In the genomic region with DNA sequence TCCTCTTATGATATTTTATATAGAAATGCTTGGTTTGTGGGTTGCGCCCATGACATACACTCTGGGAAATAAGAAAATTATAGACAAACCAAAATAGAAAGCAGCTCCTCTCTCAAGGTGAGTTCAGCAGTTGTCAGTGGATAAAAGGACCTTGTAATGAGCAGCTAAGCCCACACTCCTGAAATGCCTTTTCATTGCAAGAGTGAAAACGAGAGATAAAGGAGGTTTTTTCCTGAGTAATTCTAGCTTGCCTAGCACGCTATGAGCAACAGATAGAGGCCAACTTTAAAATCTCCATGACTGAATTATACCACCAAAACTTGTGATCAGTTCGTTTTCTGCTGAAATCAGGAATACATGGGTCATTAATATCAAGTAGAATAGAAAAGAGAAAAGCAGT, we compare ENCODE assay signal across 26 cellular contexts.
"Had no signal": no experiment of that assay in that cellular context is flagged by ENCODE, and none has a peak within 500 bp of the region (broad histone marks: within the 10 kb centered on the region; RNA-seq: fewer than 3 reads in every experiment).

No MANE protein-coding gene starts in this region.

- H3K27me3 Mint-ChIP-seq: activated CD8-positive, alpha-beta memory T cell treated with anti-CD3 and anti-CD28 coated beads, Interleukin-2, amount 10 ng/mL, durations not matched to agents 7 days and 5 days; activated naive CD4-positive, alpha-beta T cell treated with anti-CD3 and anti-CD28 coated beads, Interleukin-2, amount 10 ng/mL, durations not matched to agents 7 days and 5 days; T-cell had no signal

- H3K27ac Mint-ChIP-seq: activated CD8-positive, alpha-beta memory T cell treated with anti-CD3 and anti-CD28 coated beads, Interleukin-2, amount 10 ng/mL, durations not matched to agents 7 days and 5 days; activated naive CD4-positive, alpha-beta T cell treated with anti-CD3 and anti-CD28 coated beads, Interleukin-2, amount 10 ng/mL, durations not matched to agents 7 days and 5 days; activated T-helper 2 cell treated with anti-CD3 and anti-CD28 coated beads, Interferon-gamma antibody, Interleukin-2, Interleukin-4, amounts not matched to agents 10 μg/mL and 5 μg/mL and 100 μg/mL, durations not matched to agents 14 hours and 24 hours and 36 hours had no signal

- H3K27me3 ChIP-seq: MG63 had no signal

- H3K4me3 Mint-ChIP-seq: activated CD8-positive, alpha-beta memory T cell treated with anti-CD3 and anti-CD28 coated beads, Interleukin-2, amount 10 ng/mL, durations not matched to agents 7 days and 5 days; activated naive CD4-positive, alpha-beta T cell treated with anti-CD3 and anti-CD28 coated beads, Interleukin-2, amount 10 ng/mL, durations not matched to agents 7 days and 5 days; T-cell had no signal

- ATAC-seq: activated CD8-positive, alpha-beta memory T cell treated with anti-CD3 and anti-CD28 coated beads, Interleukin-2, amount 10 ng/mL, durations not matched to agents 7 days and 5 days; Panc1; Right ventricle myocardium inferior; T-cell had no signal

- H3K9me3 Mint-ChIP-seq: activated naive CD4-positive, alpha-beta T cell treated with anti-CD3 and anti-CD28 coated beads, Interleukin-2, amount 10 ng/mL, durations not matched to agents 7 days and 5 days; T-cell had no signal

- H3K4me1 Mint-ChIP-seq: activated CD8-positive, alpha-beta memory T cell treated with anti-CD3 and anti-CD28 coated beads, Interleukin-2, amount 10 ng/mL, durations not matched to agents 7 days and 5 days; activated naive CD4-positive, alpha-beta T cell treated with anti-CD3 and anti-CD28 coated beads, Interleukin-2, amount 10 ng/mL, durations not matched to agents 7 days and 5 days had no signal

- DNase-seq: activated CD4-positive, alpha-beta T cell treated with anti-CD3 and anti-CD28 coated beads, Interleukin-2, amount 50 U/mL, for 1 hour; activated CD4-positive, CD25-positive, alpha-beta regulatory T cell; activated CD8-positive, alpha-beta memory T cell treated with anti-CD3 and anti-CD28 coated beads, Interleukin-2, amount 10 ng/mL, durations not matched to agents 7 days and 5 days; activated gamma-delta T cell treated with Interleukin-2 at 50 U/mL for 16 hours; activated naive CD4-positive, alpha-beta T cell treated with anti-CD3 and anti-CD28 coated beads, Interleukin-2, amount 10 ng/mL, durations not matched to agents 7 days and 5 days; aorta; central memory CD4-positive, alpha-beta T cell; MG63; MV-4-11; NCI-H1092 treated with DMSO at 0.1 percent for 48 hours; NCI-H1417 treated with DMSO at 0.1 percent for 48 hours; NCI-H1694; NCI-H2029 treated with DMSO at 0.1 percent for 48 hours; NCI-H345; NCI-H510A; NCI-H526 treated with DMSO at 0.1 percent for 48 hours; NCI-H82; OCI-M1; RPMI8226; T-cell; T1000 had no signal

- H3K27ac ChIP-seq: SK-N-MC, VCaP had no signal
